ENCODE assay signal across 8 cellular contexts in the genomic region with DNA sequence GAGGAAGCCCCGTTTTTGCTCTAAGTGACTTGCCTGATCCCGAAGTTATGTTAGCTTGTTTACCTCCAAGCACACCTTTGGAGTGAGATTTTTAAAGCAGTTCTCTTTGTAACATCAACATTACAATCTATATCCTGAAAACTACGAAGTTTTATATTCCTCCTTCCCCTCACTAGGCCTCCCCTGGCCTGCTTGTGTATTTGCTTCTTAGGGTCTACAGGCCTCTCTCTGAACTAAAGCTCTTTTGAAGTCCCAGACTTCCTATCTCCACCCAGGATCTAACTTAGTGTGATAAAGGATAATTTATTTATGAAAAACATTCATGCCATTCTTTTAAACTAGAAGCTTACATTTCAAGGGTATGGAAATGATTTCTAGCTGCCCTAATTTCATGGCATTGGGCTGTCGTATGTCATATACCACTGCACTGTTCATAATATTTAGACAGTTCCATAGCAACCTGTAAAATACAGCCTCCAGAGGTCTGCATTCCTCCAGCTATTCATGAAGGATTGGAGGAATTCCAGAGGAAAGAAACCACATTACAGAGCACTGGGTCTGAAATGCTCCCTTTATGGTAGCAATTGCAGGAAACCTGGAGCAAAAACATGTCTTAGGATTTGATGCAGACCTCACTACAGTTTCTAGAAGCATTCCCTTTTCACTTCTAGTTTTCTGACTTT. TPM values are rescaled to one million over a fixed set of nuclear protein-coding genes. Genes with fewer than 3 reads are reported as not detected.
DNase-seq lines count a peak whose midpoint lies in the region; ATAC-seq lines count a peak whose summit lies in the region.

No MANE protein-coding gene starts in this region.

- no peaks in the 10 kb centered on the region for H3K36me3 Mint-ChIP-seq in memory B cell

- H3K27ac ChIP-seq in aorta (ENCODE audit: low read depth in 1 of 2, low read length in 2 of 2) = peak overlapping the region; percentile 95 to 100

- no peaks in the 10 kb centered on the region for H3K9me3 ChIP-seq in aorta (ENCODE audit: control insufficient read depth, low read length)

- H3K4me1 Mint-ChIP-seq in memory B cell = peaks cover 16% of the 10 kb centered on the region

- H3K4me3 Mint-ChIP-seq in memory B cell = peak overlapping the region; percentile 19

- no peaks in the 10 kb centered on the region for H3K36me3 ChIP-seq in aorta (ENCODE audit: control insufficient read depth in 1 of 2, insufficient read depth in 2 of 2, low read length in 1 of 2)

- H3K4me1 ChIP-seq in aorta (ENCODE audit: control insufficient read depth in 1 of 2, insufficient read depth in 2 of 2, low read length in 2 of 2) = peaks cover 0 to 7% of the 10 kb centered on the region in 2 donors

- H3K9me3 Mint-ChIP-seq in memory B cell = no peaks in the 10 kb centered on the region

- H3K27ac Mint-ChIP-seq in memory B cell = peak overlapping the region; percentile 90

- no peak overlapping the region for H3K4me3 ChIP-seq in aorta (ENCODE audit: low read length in 2 of 2)

- intact Hi-C loops in aorta (cut with DNase I) = loop anchor here (2.0 to 10.0 kb wide), 2 partner anchors 15 to 55 kb away; no protein-coding TSS in a partner anchor

- WGBS in aorta, 2 donors = 8 to 10% methylated on average over 4 of the region's 4 CpGs

- no peaks in the 10 kb centered on the region for H3K27me3 ChIP-seq in aorta (ENCODE audit: control insufficient read depth in 1 of 2, insufficient read depth in 2 of 2, low read length in 1 of 2)

- peak; percentile 95 for DNase-seq in GM04503 (ENCODE audit: low read depth)
- peak; percentile 99 for DNase-seq in M059J (ENCODE audit: low read depth)
- peak; percentile 48 for DNase-seq in cerebellar cortex (ENCODE audit: low spot score)
- no peak for DNase-seq in memory B cell (ENCODE audit: low spot score in 2 of 2)
- DNase-seq in aorta = no peak
- no peak for DNase-seq in effector CD4-positive, alpha-beta T cell
- DNase-seq in stimulated activated CD4-positive, alpha-beta T cell treated with anti-CD3 and anti-CD28 coated beads, Interleukin-1b, Interleukin-23, amount 100 ng/mL, for 48 hours = no peak
- DNase-seq in NCI-H146 treated with DMSO at 0.1 percent for 48 hours (lab: John Stamatoyannopoulos, UW; ENCODE audit: unreplicated experiment) = no peak

- ATAC-seq in memory B cell (ENCODE audit: low read depth) (peak; percentile 37), aorta (ENCODE audit: low FRiP score) (peak; percentile 91)

- H3K27me3 Mint-ChIP-seq in memory B cell = no peaks in the 10 kb centered on the region

RNA-seq across cellular contexts. Expression of a gene that starts 36.0 kb away (rescaled TPM):
- total RNA-seq in M059J (2014; rRNA removed; shearing (Covaris generic)) = not detected in 2 replicates
- total RNA-seq in aorta = 10 to 100 TPM; 26.8 to 43.4 TPM
- 10 to 100 TPM in 1 of 2 donors, 1 to 10 TPM in 1; 4.1 to 23.3 TPM for polyA plus RNA-seq in aorta

Comparison
In these comparisons a context has a peak if more than half of its experiments do, and no peak if none do; other contexts are left out.
1. DNase-seq: peak in GM04503 (single experiment), M059J (single experiment) and cerebellar cortex (single experiment); none in memory B cell (0 of 2), aorta (0 of 2), effector CD4-positive, alpha-beta T cell (single experiment), stimulated activated CD4-positive, alpha-beta T cell treated with anti-CD3 and anti-CD28 coated beads, Interleukin-1b, Interleukin-23, amount 100 ng/mL, for 48 hours (single experiment) and NCI-H146 treated with DMSO at 0.1 percent for 48 hours (single experiment).
2. RNA of a gene that starts 36.0 kb away (total RNA-seq): 26.8 to 43.4 TPM in aorta; not detected in M059J; every median in the first group is over 10 times any median in the second.